9 cellular contexts compared by ENCODE assay signal in the genomic region with DNA sequence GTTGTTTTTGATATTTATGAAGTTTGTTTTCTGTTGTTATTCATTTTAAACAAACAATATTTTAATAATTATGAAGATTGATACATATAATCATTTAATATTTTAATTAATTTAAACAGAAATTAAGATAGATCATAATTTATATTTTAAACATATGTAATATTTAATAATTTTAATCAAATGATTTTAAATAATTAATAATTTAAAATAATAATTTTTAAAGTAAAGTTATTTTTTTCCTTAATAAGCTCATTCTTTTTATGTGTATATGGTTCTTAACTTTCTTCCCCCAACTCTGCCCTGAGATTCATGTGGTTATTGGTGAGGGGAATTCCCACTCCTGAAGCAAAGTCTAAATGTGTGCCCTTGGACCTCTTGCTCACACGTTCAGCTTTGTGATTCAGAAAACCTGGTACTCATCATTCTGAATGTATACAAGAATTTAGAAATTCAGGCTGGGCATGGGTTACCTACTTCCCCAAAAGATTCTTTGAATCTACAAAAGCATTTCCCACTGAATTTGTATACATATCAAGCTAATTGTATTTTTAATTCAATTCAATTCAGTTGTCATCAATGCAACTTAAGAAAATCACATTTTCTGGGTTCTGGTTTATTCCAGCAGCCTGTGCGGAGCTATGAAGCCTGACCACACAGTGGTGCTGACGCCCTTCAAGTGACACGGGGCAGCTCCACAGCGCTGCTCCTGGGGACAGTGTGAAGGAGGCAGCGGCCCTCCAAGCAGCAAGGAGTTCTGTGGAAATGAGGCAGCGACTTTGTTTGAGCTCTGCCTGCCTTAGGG.
DNase-seq lines count a peak whose midpoint lies in the region; ATAC-seq, FAIRE-seq and TF ChIP-seq lines count a peak whose summit lies in the region.
"Had no signal": no experiment of that assay in that cellular context is flagged by ENCODE, and none has a peak within 500 bp of the region (broad histone marks: within the 10 kb centered on the region; RNA-seq: fewer than 3 reads in every experiment).

No MANE protein-coding gene starts in this region.

- peak; percentile 77 for DNase-seq in NCI-H146 treated with DMSO at 0.1 percent for 48 hours (lab: John Stamatoyannopoulos, UW; ENCODE audit: unreplicated experiment)
- DNase-seq in dermis microvascular lymphatic vessel endothelial cell (ENCODE audit: low read depth in 2 of 2), result peak; percentile 10 to 73
- peak; percentile 66 to 74 (median 71) for DNase-seq in right lobe of liver
- peak; percentile 27 to 48 for DNase-seq in stimulated activated naive CD8-positive, alpha-beta T cell treated with anti-CD3 and anti-CD28 coated beads, Interleukin-15, amount 100 ng/mL, for 72 hours

- H3K4me1 ChIP-seq in right lobe of liver, result no peaks in the 10 kb centered on the region

- no peak for TF ChIP-seq POLR2A in right lobe of liver (IDR thresholded peaks at IDR 0.05)

- no peak overlapping the region for H3K4me3 ChIP-seq in right lobe of liver

- no peak overlapping the region for H3K4me3 Mint-ChIP-seq in stimulated activated naive CD8-positive, alpha-beta T cell treated with anti-CD3 and anti-CD28 coated beads, Interleukin-15, amount 100 ng/mL, for 72 hours
- H3K4me3 Mint-ChIP-seq: stimulated activated naive CD8-positive, alpha-beta T cell treated with anti-CD3 and anti-CD28 coated beads, Interleukin-15, Interleukin-2, amounts not matched to agents 100 ng/mL and 50 ng/mL, for 24 hours had no signal

- H3K4me1 Mint-ChIP-seq in stimulated activated naive CD8-positive, alpha-beta T cell treated with anti-CD3 and anti-CD28 coated beads, Interleukin-15, amount 100 ng/mL, for 72 hours, result peaks cover 6% of the 10 kb centered on the region

- no peak overlapping the region for H3K27ac Mint-ChIP-seq in stimulated activated naive CD8-positive, alpha-beta T cell treated with anti-CD3 and anti-CD28 coated beads, Interleukin-15, amount 100 ng/mL, for 72 hours
- H3K27ac Mint-ChIP-seq: stimulated activated naive CD8-positive, alpha-beta T cell treated with anti-CD3 and anti-CD28 coated beads, Interleukin-15, Interleukin-2, amounts not matched to agents 100 ng/mL and 50 ng/mL, for 24 hours had no signal

- H3K27me3 Mint-ChIP-seq in stimulated activated naive CD8-positive, alpha-beta T cell treated with anti-CD3 and anti-CD28 coated beads, Interleukin-15, amount 100 ng/mL, for 72 hours, result peaks cover 53% of the 10 kb centered on the region

- H3K9me3 Mint-ChIP-seq in stimulated activated naive CD8-positive, alpha-beta T cell treated with anti-CD3 and anti-CD28 coated beads, Interleukin-15, amount 100 ng/mL, for 72 hours, result no peaks in the 10 kb centered on the region
- H3K9me3 Mint-ChIP-seq: stimulated activated naive CD8-positive, alpha-beta T cell treated with anti-CD3 and anti-CD28 coated beads, Interleukin-15, Interleukin-2, amounts not matched to agents 100 ng/mL and 50 ng/mL, for 24 hours had no signal

- no peaks in the 10 kb centered on the region for H3K27me3 ChIP-seq in right lobe of liver

- ATAC-seq in GM18517 (IDR thresholded peaks at IDR 0.05; ENCODE audit: unreplicated experiment), result peak; percentile 64
- ATAC-seq in HG02885 (IDR thresholded peaks at IDR 0.05; ENCODE audit: poor library complexity, unreplicated experiment), result peak; percentile 99
- peak; percentile 94 to 100 (median 99) for ATAC-seq in right lobe of liver
- peak; percentile 99 for ATAC-seq in stimulated activated naive CD8-positive, alpha-beta T cell treated with anti-CD3 and anti-CD28 coated beads, Interleukin-15, amount 100 ng/mL, for 72 hours

- FAIRE-seq in TTC549 (lab: Jason Lieb, UNC), result peak; percentile 93

- H3K9me3 ChIP-seq in right lobe of liver, result no peaks in the 10 kb centered on the region

- intact Hi-C loops in right lobe of liver (cut with DNase I), result loop anchor here in 1 of 2 donors (10.0 kb wide), 1 partner anchor 387 kb away; no protein-coding TSS in a partner anchor

- no peaks in the 10 kb centered on the region for H3K36me3 ChIP-seq in right lobe of liver

- peak; percentile 95 for TF ChIP-seq CTCF in C4-2B (conservative IDR thresholded peaks at IDR 0.05)
- TF ChIP-seq CTCF in right lobe of liver (IDR thresholded peaks at IDR 0.05), result peak; percentile 51 to 83 (median 69)

- H3K27ac ChIP-seq in C4-2B (no peak overlapping the region), right lobe of liver (no peak overlapping the region)

- 0% methylated on average over 5 of the region's 7 CpGs for WGBS in right lobe of liver (ENCODE audit: insufficient coverage, low coverage, low lambda C conversion rate, missing lambda C conversion rate)
